26 cellular contexts compared by ENCODE assay signal in genomic region chr7:29597266-29597665, GRCh38. TPM values are rescaled to one million over a fixed set of nuclear protein-coding genes. Genes with fewer than 3 reads are reported as not detected.
DNase-seq lines count a peak whose midpoint lies in the region; TF ChIP-seq lines count a peak whose summit lies in the region.
"Had no signal": no experiment of that assay in that cellular context is flagged by ENCODE, and none has a peak within 500 bp of the region (broad histone marks: within the 10 kb centered on the region; RNA-seq: fewer than 3 reads in every experiment).

No MANE protein-coding gene starts in this region.

- H3K36me3 Mint-ChIP-seq in activated naive CD4-positive, alpha-beta T cell treated with anti-CD3 and anti-CD28 coated beads for 36 hours (ENCODE audit: low read depth): no peaks in the 10 kb centered on the region
- H3K36me3 Mint-ChIP-seq: CD4-positive, alpha-beta memory T cell; CD8-positive, alpha-beta memory T cell had no signal

- H3K4me3 ChIP-seq in GM23248 (no peak overlapping the region), SK-N-MC (no peak overlapping the region), fibroblast of mammary gland (ENCODE audit: control insufficient read depth, low read depth, low read length) (no peak overlapping the region), subcutaneous abdominal adipose tissue (ENCODE audit: low read depth in 1 of 5, low read length in 5 of 5) (no peak overlapping the region), SJCRH30 (no peak overlapping the region)
- H3K4me3 ChIP-seq: A549; BLaER1 treated with 17β-estradiol and CSF1 and Interleukin-3, amounts not matched to agents 10 nM and 100 nM; GM12878 had no signal

- 66 to 70% methylated on average over 2 of the region's 2 CpGs for WGBS in GM23248 (ENCODE audit: low coverage in 1 of 2, low lambda C conversion rate in 2 of 2, missing lambda C conversion rate in 2 of 2), 2 experiments

- H3K9me3 ChIP-seq in GM23248 (ENCODE audit: low read depth): no peaks in the 10 kb centered on the region
- no peaks in the 10 kb centered on the region for H3K9me3 ChIP-seq in SK-N-MC (ENCODE audit: low read depth, low read length)
- no peaks in the 10 kb centered on the region for H3K9me3 ChIP-seq in subcutaneous abdominal adipose tissue (ENCODE audit: control insufficient read depth in 5 of 5, low read length in 5 of 5)
- H3K9me3 ChIP-seq in SJCRH30 (replicated peaks): no peaks in the 10 kb centered on the region
- H3K9me3 ChIP-seq: A549; BLaER1 treated with 17β-estradiol and CSF1 and Interleukin-3, amounts not matched to agents 10 nM and 100 nM had no signal

- CTCF ChIA-PET in activated naive CD4-positive, alpha-beta T cell treated with anti-CD3 and anti-CD28 coated beads for 36 hours (lab: Charles Lee): no interaction called here

- H3K27ac ChIP-seq in GM23248 (peak overlapping the region; percentile 28), SK-N-MC (no peak overlapping the region), subcutaneous abdominal adipose tissue (ENCODE audit: low read depth, low read length) (peak overlapping the region; percentile 47), SJCRH30 (no peak overlapping the region)
- H3K27ac ChIP-seq: 22Rv1; A549; BLaER1 treated with 17β-estradiol and CSF1 and Interleukin-3, amounts not matched to agents 10 nM and 100 nM; C4-2B had no signal

- DNase-seq in GM23248: peak; percentile 78
- DNase-seq in SK-N-MC (ENCODE audit: low read depth, low spot score): peak; percentile 57
- peak; percentile 55 for DNase-seq in fibroblast of mammary gland (ENCODE audit: low read depth)
- DNase-seq in GOT3 (lab: John Stamatoyannopoulos, UW): no peak
- DNase-seq in activated naive CD4-positive, alpha-beta T cell treated with anti-CD3 and anti-CD28 coated beads for 36 hours: no peak
- DNase-seq in SJCRH30: no peak
- DNase-seq: AML-193; CD4-positive, alpha-beta memory T cell; CD8-positive, alpha-beta memory T cell; COR-L47; DMS 273 treated with DMSO at 0.1 percent for 48 hours; DMS153; DMS53; DMS79; DND-41; EL; GDM1 had no signal

- no peaks in the 10 kb centered on the region for H4K20me1 ChIP-seq in GM23248 (ENCODE audit: insufficient read depth)
- H4K20me1 ChIP-seq: BLaER1 treated with 17β-estradiol and CSF1 and Interleukin-3, amounts not matched to agents 10 nM and 100 nM had no signal

- H3K27me3 Mint-ChIP-seq in activated naive CD4-positive, alpha-beta T cell treated with anti-CD3 and anti-CD28 coated beads for 36 hours (ENCODE audit: low read depth): peaks cover 2% of the 10 kb centered on the region

- H2AFZ ChIP-seq in GM23248: no peak overlapping the region

- H3K36me3 ChIP-seq in GM23248 (ENCODE audit: low read depth): no peaks in the 10 kb centered on the region
- no peaks in the 10 kb centered on the region for H3K36me3 ChIP-seq in SK-N-MC (ENCODE audit: insufficient read depth, low read length)
- no peaks in the 10 kb centered on the region for H3K36me3 ChIP-seq in subcutaneous abdominal adipose tissue (ENCODE audit: control insufficient read depth in 5 of 5, insufficient read depth in 5 of 5, low read length in 5 of 5)
- no peaks in the 10 kb centered on the region for H3K36me3 ChIP-seq in SJCRH30
- H3K36me3 ChIP-seq: BLaER1 treated with 17β-estradiol and CSF1 and Interleukin-3, amounts not matched to agents 10 nM and 100 nM had no signal

- no peak overlapping the region for H3K9ac ChIP-seq in GM23248
- no peak overlapping the region for H3K9ac ChIP-seq in SK-N-MC (ENCODE audit: insufficient read length)
- no peak overlapping the region for H3K9ac ChIP-seq in subcutaneous abdominal adipose tissue (ENCODE audit: low read length in 5 of 5)
- H3K9ac ChIP-seq: BLaER1 treated with 17β-estradiol and CSF1 and Interleukin-3, amounts not matched to agents 10 nM and 100 nM had no signal

- H3K27me3 ChIP-seq in GM23248 (replicated peaks; ENCODE audit: insufficient read depth) (no peaks in the 10 kb centered on the region), subcutaneous abdominal adipose tissue (ENCODE audit: control insufficient read depth in 5 of 5, insufficient read depth in 4 of 5, low read length in 5 of 5) (no peaks in the 10 kb centered on the region), SJCRH30 (no peaks in the 10 kb centered on the region)
- H3K27me3 ChIP-seq: BLaER1 treated with 17β-estradiol and CSF1 and Interleukin-3, amounts not matched to agents 10 nM and 100 nM had no signal

- peak overlapping the region; percentile 13 for H3K4me2 ChIP-seq in GM23248 (ENCODE audit: unreplicated experiment)
- H3K4me2 ChIP-seq: A549; BLaER1 treated with 17β-estradiol and CSF1 and Interleukin-3, amounts not matched to agents 10 nM and 100 nM had no signal

- intact Hi-C loops in activated naive CD4-positive, alpha-beta T cell treated with anti-CD3 and anti-CD28 coated beads for 36 hours (cut with micrococcal nuclease): no loop called here

- H3K27ac Mint-ChIP-seq in activated naive CD4-positive, alpha-beta T cell treated with anti-CD3 and anti-CD28 coated beads for 36 hours: no peak overlapping the region
- H3K27ac Mint-ChIP-seq: B cell; CD4-positive, alpha-beta memory T cell; CD8-positive, alpha-beta memory T cell had no signal

- H3K4me1 Mint-ChIP-seq in activated naive CD4-positive, alpha-beta T cell treated with anti-CD3 and anti-CD28 coated beads for 36 hours (ENCODE audit: low read depth): no peaks in the 10 kb centered on the region
- H3K4me1 Mint-ChIP-seq: B cell; CD4-positive, alpha-beta memory T cell; CD8-positive, alpha-beta memory T cell had no signal

- H3K4me3 Mint-ChIP-seq in activated naive CD4-positive, alpha-beta T cell treated with anti-CD3 and anti-CD28 coated beads for 36 hours: no peak overlapping the region
- H3K4me3 Mint-ChIP-seq: B cell; CD4-positive, alpha-beta memory T cell; CD8-positive, alpha-beta memory T cell had no signal

- H3K4me1 ChIP-seq in GM23248 (ENCODE audit: insufficient read depth) (peaks cover 24% of the 10 kb centered on the region), subcutaneous abdominal adipose tissue (ENCODE audit: control insufficient read depth in 5 of 5, insufficient read depth in 5 of 5, low read length in 5 of 5) (peaks cover 0 to 13% (median 2%) of the 10 kb centered on the region in 5 donors), SJCRH30 (no peaks in the 10 kb centered on the region)
- H3K4me1 ChIP-seq: A549; BLaER1 treated with 17β-estradiol and CSF1 and Interleukin-3, amounts not matched to agents 10 nM and 100 nM had no signal

- in situ Hi-C loops in GM23248 (cut with MboI): no loop called here

- no peaks in the 10 kb centered on the region for H3K9me2 ChIP-seq in GM23248 (ENCODE audit: insufficient read depth)

- H3K79me2 ChIP-seq in GM23248 (ENCODE audit: insufficient read depth): no peaks in the 10 kb centered on the region

- H3F3A ChIP-seq in GM23248 (ENCODE audit: insufficient read depth): peaks cover 27% of the 10 kb centered on the region

- no peaks in the 10 kb centered on the region for H3K9me3 Mint-ChIP-seq in activated naive CD4-positive, alpha-beta T cell treated with anti-CD3 and anti-CD28 coated beads for 36 hours
- H3K9me3 Mint-ChIP-seq: CD4-positive, alpha-beta memory T cell; CD8-positive, alpha-beta memory T cell had no signal

- no peak for TF ChIP-seq CTCF in fibroblast of mammary gland (conservative IDR thresholded peaks at IDR 0.05; ENCODE audit: control insufficient read depth, insufficient read depth, low read depth, low read length)

RNA-seq across cellular contexts. Expression of gene PRR15, which starts 33.6 kb away (rescaled TPM):
- total RNA-seq in GM23248 (2014; rRNA removed; shearing (Covaris generic)): 6.1 and 11.5 TPM in 2 replicates
- polyA plus RNA-seq in GM23248 (2016; fragmentation: Nextera tagmentation; extraction: Ambion mirVana): 9.2 and 11.5 TPM in 2 replicates
- not detected for total RNA-seq in activated naive CD4-positive, alpha-beta T cell treated with anti-CD3 and anti-CD28 coated beads for 36 hours
- not detected in 2 replicates for total RNA-seq in SJCRH30 (2014; rRNA removed; shearing (Covaris generic))
- total RNA-seq: A172; B cell; CD4-positive, alpha-beta memory T cell; CD8-positive, alpha-beta memory T cell; G401; GM12878 had no signal
- polyA plus RNA-seq: CD4-positive, alpha-beta memory T cell; CD8-positive, alpha-beta memory T cell; GM12878 had no signal

Comparison
In these comparisons a context has a peak if more than half of its experiments do, and no peak if none do; other contexts are left out.
1. DNase-seq: peak in GM23248 (single experiment), SK-N-MC (single experiment) and fibroblast of mammary gland (single experiment); none in GOT3 (single experiment), activated naive CD4-positive, alpha-beta T cell treated with anti-CD3 and anti-CD28 coated beads for 36 hours (single experiment) and SJCRH30 (0 of 2).
2. H3K27ac ChIP-seq: peak in GM23248 (single experiment) and subcutaneous abdominal adipose tissue (single experiment); none in SK-N-MC (single experiment) and SJCRH30 (single experiment).